In the genomic region with DNA sequence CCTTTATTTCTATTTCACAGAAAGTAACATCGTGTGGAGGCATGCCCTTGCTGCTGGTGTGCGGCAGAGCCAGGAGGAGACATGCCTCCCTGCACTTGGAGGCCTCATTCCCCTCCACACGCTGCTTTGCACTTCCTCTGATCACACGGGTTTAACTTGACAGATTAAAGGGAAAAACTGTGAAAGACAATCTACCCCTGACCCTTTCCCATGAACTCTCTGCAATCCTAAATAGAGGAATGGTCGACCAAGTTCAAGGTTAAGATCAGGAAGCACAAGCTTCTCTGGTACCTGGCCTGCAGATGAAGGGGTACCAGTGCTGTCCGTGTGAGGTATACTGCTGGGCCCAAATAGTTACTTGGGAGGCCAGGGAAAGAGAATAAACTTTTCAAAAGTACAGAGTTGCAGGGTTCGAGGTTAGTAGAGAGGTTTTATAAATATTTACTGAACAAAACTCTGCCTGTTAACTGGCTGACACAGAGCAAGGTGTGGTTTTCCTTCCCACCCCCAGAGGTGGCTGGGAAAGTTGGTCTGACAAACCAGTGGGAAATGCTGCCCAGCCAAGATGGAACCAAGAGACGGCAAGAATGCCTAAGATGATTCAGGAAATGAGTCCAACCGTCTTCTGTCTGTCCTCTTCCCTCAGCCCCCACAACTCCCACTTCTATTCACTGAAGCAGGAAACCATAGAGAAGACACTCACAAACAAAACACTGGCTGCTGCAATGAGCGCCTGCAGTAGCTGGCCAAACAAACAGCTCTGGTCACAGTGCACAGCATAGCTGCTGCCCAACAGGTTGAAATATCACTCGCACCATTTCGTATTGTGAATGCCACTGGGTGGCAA, we compare ENCODE assay signal across 9 cellular contexts.
A peak's percentile ranks its signal among the peaks of the same experiment; 100 is the strongest.
DNase-seq lines count a peak whose midpoint lies in the region; ATAC-seq, FAIRE-seq and TF ChIP-seq lines count a peak whose summit lies in the region.
"Had no signal": no experiment of that assay in that cellular context is flagged by ENCODE, and none has a peak within 500 bp of the region (broad histone marks: within the 10 kb centered on the region; RNA-seq: fewer than 3 reads in every experiment).

No MANE protein-coding gene starts in this region.

- H3K4me2 ChIP-seq in BLaER1 treated with 17β-estradiol and CSF1 and Interleukin-3, amounts not matched to agents 10 nM and 100 nM, result peak overlapping the region; percentile 71 to 93 (median 86)

- peak; percentile 51 for DNase-seq in H54 (ENCODE audit: insufficient read length, low spot score)
- peak; percentile 38 for DNase-seq in RKO (ENCODE audit: low spot score)
- peak; percentile 96 for DNase-seq in kidney epithelial cell (ENCODE audit: low read depth)
- no peak for DNase-seq in SW480 (ENCODE audit: low spot score)
- no peak for DNase-seq in dorsolateral prefrontal cortex
- DNase-seq in activated T-cell treated with anti-CD3 and anti-CD28 coated beads, Interleukin-2, amount 50 U/mL, for 72 hours, result no peak
- no peak for DNase-seq in NCI-H446 treated with DMSO at 0.1 percent for 48 hours (lab: John Stamatoyannopoulos, UW)

- H3K9me3 ChIP-seq in BLaER1 treated with 17β-estradiol and CSF1 and Interleukin-3, amounts not matched to agents 10 nM and 100 nM (replicated peaks in 1 of 11), result 0 out of 22 replicates have a peak, but pooled peaks cover 0 to 6% (median 0%) of the 10 kb centered on the region in 11 experiments

- no peaks in the 10 kb centered on the region for H3K9me3 Mint-ChIP-seq in activated T-cell treated with anti-CD3 and anti-CD28 coated beads, Interleukin-2, amount 50 U/mL, for 72 hours
- H3K9me3 Mint-ChIP-seq: activated naive CD4-positive, alpha-beta T cell treated with anti-CD3 and anti-CD28 coated beads, Interleukin-2, amount 50 U/mL, for 24 hours had no signal

- no peak for TF ChIP-seq POLR2A in H54 (IDR thresholded peaks at IDR 0.05; ENCODE audit: low read depth, low read length)

- no peaks in the 10 kb centered on the region for H3K36me3 ChIP-seq in BLaER1 treated with 17β-estradiol and CSF1 and Interleukin-3, amounts not matched to agents 10 nM and 100 nM
- no peaks in the 10 kb centered on the region for H3K36me3 ChIP-seq in kidney epithelial cell (ENCODE audit: control insufficient read depth, insufficient read depth, low read length)

- peak overlapping the region in 9 of 11 experiments; percentile 22 to 78 (median 69); a peak in 18 of 22 replicates for H3K9ac ChIP-seq in BLaER1 treated with 17β-estradiol and CSF1 and Interleukin-3, amounts not matched to agents 10 nM and 100 nM

- H3K27me3 Mint-ChIP-seq in activated T-cell treated with anti-CD3 and anti-CD28 coated beads, Interleukin-2, amount 50 U/mL, for 72 hours (ENCODE audit: low read depth), result peaks cover 18% of the 10 kb centered on the region

- peaks cover 6% of the 10 kb centered on the region for H3K4me1 Mint-ChIP-seq in activated T-cell treated with anti-CD3 and anti-CD28 coated beads, Interleukin-2, amount 50 U/mL, for 72 hours (ENCODE audit: low read depth)
- H3K4me1 Mint-ChIP-seq: activated naive CD4-positive, alpha-beta T cell treated with anti-CD3 and anti-CD28 coated beads, Interleukin-2, amount 50 U/mL, for 24 hours had no signal

- H3K27me3 ChIP-seq in BLaER1 treated with 17β-estradiol and CSF1 and Interleukin-3, amounts not matched to agents 10 nM and 100 nM, result no peaks in the 10 kb centered on the region
- H3K27me3 ChIP-seq in kidney epithelial cell (ENCODE audit: control insufficient read depth, insufficient read depth, low read length) (no peaks in the 10 kb centered on the region), dorsolateral prefrontal cortex (peaks cover 0 to 14% (median 0%) of the 10 kb centered on the region in 45 donors)

- H3K4me3 ChIP-seq in BLaER1 treated with 17β-estradiol and CSF1 and Interleukin-3, amounts not matched to agents 10 nM and 100 nM, result peak overlapping the region in 7 of 10 experiments; percentile 14 to 41 (median 31); a peak in 8 of 20 replicates
- H3K4me3 ChIP-seq in kidney epithelial cell (ENCODE audit: low read depth, low read length), result no peak overlapping the region
- no peak overlapping the region for H3K4me3 ChIP-seq in dorsolateral prefrontal cortex

- FAIRE-seq in H54 (lab: Jason Lieb, UNC), result peak; percentile 97

- H3K27ac ChIP-seq in BLaER1 treated with 17β-estradiol and CSF1 and Interleukin-3, amounts not matched to agents 10 nM and 100 nM, result peak overlapping the region in 10 of 11 experiments; percentile 24 to 92 (median 85); a peak in 20 of 22 replicates
- H3K27ac ChIP-seq in dorsolateral prefrontal cortex, result no peak overlapping the region

- no peak overlapping the region for H3K4me3 Mint-ChIP-seq in activated T-cell treated with anti-CD3 and anti-CD28 coated beads, Interleukin-2, amount 50 U/mL, for 72 hours
- H3K4me3 Mint-ChIP-seq: activated naive CD4-positive, alpha-beta T cell treated with anti-CD3 and anti-CD28 coated beads, Interleukin-2, amount 50 U/mL, for 24 hours had no signal

- no peak for ATAC-seq in activated T-cell treated with anti-CD3 and anti-CD28 coated beads, Interleukin-2, amount 50 U/mL, for 72 hours (replicated peaks in 1 of 2)

- no peaks in the 10 kb centered on the region for H3K36me3 Mint-ChIP-seq in activated T-cell treated with anti-CD3 and anti-CD28 coated beads, Interleukin-2, amount 50 U/mL, for 72 hours (ENCODE audit: insufficient read depth in 2 of 2)
- H3K36me3 Mint-ChIP-seq: activated naive CD4-positive, alpha-beta T cell treated with anti-CD3 and anti-CD28 coated beads, Interleukin-2, amount 50 U/mL, for 24 hours had no signal

- no peaks in the 10 kb centered on the region for H4K20me1 ChIP-seq in BLaER1 treated with 17β-estradiol and CSF1 and Interleukin-3, amounts not matched to agents 10 nM and 100 nM

- TF ChIP-seq CTCF in kidney epithelial cell (IDR thresholded peaks at IDR 0.05; ENCODE audit: insufficient read depth, low read length, poor library complexity, severe bottlenecking) (no peak), dorsolateral prefrontal cortex (IDR thresholded peaks at IDR 0.05 in 54 of 56, conservative IDR thresholded peaks at IDR 0.05 in 2 of 56; ENCODE audit: low read depth in 1 of 56, partially characterized antibody in 56 of 56) (no peak)

- intact Hi-C loops in dorsolateral prefrontal cortex (cut with DNase I), result no loop called here

- peaks cover 27 to 69% (median 51%) of the 10 kb centered on the region in 10 experiments for H3K4me1 ChIP-seq in BLaER1 treated with 17β-estradiol and CSF1 and Interleukin-3, amounts not matched to agents 10 nM and 100 nM

- H3K27ac Mint-ChIP-seq in activated T-cell treated with anti-CD3 and anti-CD28 coated beads, Interleukin-2, amount 50 U/mL, for 72 hours, result no peak overlapping the region
- H3K27ac Mint-ChIP-seq: activated naive CD4-positive, alpha-beta T cell treated with anti-CD3 and anti-CD28 coated beads, Interleukin-2, amount 50 U/mL, for 24 hours had no signal

Comparison
In these comparisons a context has a peak if more than half of its experiments do, and no peak if none do; other contexts are left out.
1. H3K27ac ChIP-seq: peak in BLaER1 treated with 17β-estradiol and CSF1 and Interleukin-3, amounts not matched to agents 10 nM and 100 nM (10 of 11); none in dorsolateral prefrontal cortex (0 of 59).
2. H3K4me3 ChIP-seq: peak in BLaER1 treated with 17β-estradiol and CSF1 and Interleukin-3, amounts not matched to agents 10 nM and 100 nM (7 of 10); none in kidney epithelial cell (single experiment) and dorsolateral prefrontal cortex (0 of 59).
3. DNase-seq: peak in H54 (single experiment), RKO (single experiment) and kidney epithelial cell (single experiment); none in SW480 (single experiment), dorsolateral prefrontal cortex (0 of 10), activated T-cell treated with anti-CD3 and anti-CD28 coated beads, Interleukin-2, amount 50 U/mL, for 72 hours (0 of 2) and NCI-H446 treated with DMSO at 0.1 percent for 48 hours (single experiment).